Comparison of ENCODE assay signal across 1 cellular context in genomic region chr11:128927683-128928336, GRCh38.
TF ChIP-seq lines count a peak whose summit lies in the region.

No MANE protein-coding gene starts in this region.

TF ChIP-seq in H1, 55 proteins besides CTCF, POLR2A, EP300 and RAD21:
- no peak for TF ChIP-seq SIN3A (conservative IDR thresholded peaks at IDR 0.05 in 1 of 2, IDR thresholded peaks at IDR 0.05 in 1 of 2; ENCODE audit: low read depth in 1 of 2, low read length in 2 of 2)
- TF ChIP-seq YY1 (IDR thresholded peaks at IDR 0.05; ENCODE audit: low read depth, low read length): peak; percentile 72; the same call in 1 of the 2 replicates
